Comparison of ENCODE assay signal across 8 cellular contexts in genomic region chr1:146376708-146377496, GRCh38.
DNase-seq lines count a peak whose midpoint lies in the region; ATAC-seq, FAIRE-seq and TF ChIP-seq lines count a peak whose summit lies in the region.
"Not testable (repeated sequence)": the region's sequence is repeated elsewhere in the genome, so short reads cannot be mapped to it uniquely, and the experiment has no call there.

No MANE protein-coding gene starts in this region.

- H3K4me1 ChIP-seq in kidney (ENCODE audit: control insufficient read depth in 1 of 2, insufficient read depth in 1 of 2, low read depth in 1 of 2, low read length in 2 of 2), result not testable (repeated sequence)

- DNase-seq in AG09319 (ENCODE audit: extremely low read depth, low read depth), result peak; percentile 95
- DNase-seq in NCI-H226, result peak; percentile 99
- peak; percentile 44 to 81 (median 62) for DNase-seq in activated CD4-positive, CD25-positive, alpha-beta regulatory T cell (lab: John Stamatoyannopoulos, UW)
- peak; percentile 87 for DNase-seq in central memory CD4-positive, alpha-beta T cell
- peak; percentile 86 for DNase-seq in kidney
- peak; percentile 67 to 78 (median 70) for DNase-seq in stimulated activated CD4-positive, alpha-beta T cell treated with anti-CD3 and anti-CD28 coated beads, Interleukin-12 subunit alpha, Interleukin-12 subunit beta, amount 100 ng/mL, for 48 hours (ENCODE audit: low read depth in 2 of 3, low spot score in 1 of 3)

- peak overlapping the region; percentile 52 to 65 for H3K9ac ChIP-seq in kidney (ENCODE audit: low read length in 2 of 2)

- not testable (repeated sequence) for H3K9me3 ChIP-seq in kidney (ENCODE audit: control insufficient read depth in 1 of 2, low read length in 2 of 2)

- ATAC-seq in GM19025 (IDR thresholded peaks at IDR 0.05; ENCODE audit: low read depth, unreplicated experiment), result peak; percentile 91
- peak; percentile 92 for ATAC-seq in HG03196 (IDR thresholded peaks at IDR 0.05; ENCODE audit: unreplicated experiment)

- not testable (repeated sequence) for TF ChIP-seq CTCF in AG09319 (IDR thresholded peaks at IDR 0.05; ENCODE audit: low read depth, low read length); kidney (IDR thresholded peaks at IDR 0.05; ENCODE audit: borderline replicate concordance, extremely low read depth, insufficient read depth)

- FAIRE-seq in kidney (lab: Jason Lieb, UNC), result not testable (repeated sequence)

- peak overlapping the region; percentile 81 to 92 for H3K27ac ChIP-seq in kidney (ENCODE audit: low read depth in 2 of 2, low read length in 2 of 2)

- H3K4me3 ChIP-seq in kidney (ENCODE audit: low read length in 2 of 2), result peak overlapping the region; percentile 53 to 58

- intact Hi-C loops in kidney (cut with DNase I), result not testable (repeated sequence)

- not testable (repeated sequence) for H3K36me3 ChIP-seq in kidney (ENCODE audit: control insufficient read depth in 1 of 2, insufficient read depth in 2 of 2, low read length in 2 of 2)

Comparison
In these comparisons a context has a peak if more than half of its experiments do, and no peak if none do; other contexts are left out.
1. Peak in every context shown above with its lines: DNase-seq, ATAC-seq, H3K4me3 ChIP-seq and H3K27ac ChIP-seq.